ENCODE assay signal across 5 cellular contexts in the genomic region with DNA sequence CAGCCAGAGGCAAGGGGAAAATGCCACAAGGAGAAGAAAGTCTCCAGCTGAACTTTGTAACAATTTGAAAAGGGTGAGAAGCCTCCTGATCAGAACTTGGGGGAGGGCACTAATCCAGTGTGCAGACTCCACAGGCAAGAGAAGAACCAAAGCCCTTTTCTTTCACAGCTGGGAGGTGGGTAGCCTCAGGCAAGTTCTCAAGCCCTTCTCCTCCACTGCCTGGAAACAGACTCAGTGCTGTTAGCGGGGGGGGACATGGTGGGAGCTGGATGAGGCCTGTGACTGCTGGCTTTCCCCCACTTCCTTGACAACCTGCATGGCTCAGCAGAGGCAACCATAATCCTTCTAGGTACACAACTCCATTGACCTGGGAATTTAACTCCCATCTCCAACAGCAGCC.
"Had no signal": no experiment of that assay in that cellular context is flagged by ENCODE, and none has a peak within 500 bp of the region (broad histone marks: within the 10 kb centered on the region; RNA-seq: fewer than 3 reads in every experiment).

No MANE protein-coding gene starts in this region.

- DNase-seq: IMR-90, KBM-7, KG1 had no signal

- ATAC-seq: HepG2, K562 had no signal
